ENCODE assay signal across 19 cellular contexts in the genomic region with DNA sequence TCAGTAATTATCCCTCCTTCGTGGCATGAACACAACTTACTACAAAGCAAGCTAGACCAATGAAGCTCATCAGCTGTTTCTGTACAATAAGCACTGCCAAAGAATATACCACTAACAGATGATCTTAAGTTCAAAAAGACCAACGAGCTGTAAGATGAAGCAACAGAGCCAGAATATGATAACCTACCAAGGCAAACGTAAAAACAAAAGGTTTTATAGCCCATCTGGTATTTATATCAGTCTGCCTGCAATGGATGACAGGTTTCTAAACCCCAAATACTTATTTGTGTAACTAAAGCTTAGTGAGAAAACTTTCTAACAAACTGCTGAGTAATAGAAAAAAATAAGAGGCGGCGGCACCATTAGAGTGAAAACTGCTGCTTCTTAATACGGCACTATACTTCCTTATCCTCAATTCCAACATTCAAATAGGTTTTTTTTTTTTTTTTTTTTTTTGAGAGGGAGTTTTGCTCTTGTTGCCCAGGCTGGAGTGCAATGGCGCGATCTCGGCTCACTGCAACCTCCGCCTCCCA.
"Had no signal": no experiment of that assay in that cellular context is flagged by ENCODE, and none has a peak within 500 bp of the region (broad histone marks: within the 10 kb centered on the region; RNA-seq: fewer than 3 reads in every experiment).

No MANE protein-coding gene starts in this region.

- DNase-seq: activated B cell treated with CpG ODN at 0.5 μM for 24 hours; activated CD4-positive, alpha-beta T cell treated with anti-CD3 and anti-CD28 coated beads for 36 hours; activated CD4-positive, alpha-beta T cell treated with anti-CD3 and anti-CD28 coated beads, Interleukin-2, amount 50 U/mL, for 4 hours; activated gamma-delta T cell; anterior cingulate cortex; body of pancreas; effector CD4-positive, alpha-beta T cell; hypothalamus; left ventricle myocardium inferior; naive thymus-derived CD4-positive, alpha-beta T cell; sigmoid colon; stimulated activated CD4-positive, alpha-beta T cell treated with anti-CD3 and anti-CD28 coated beads, Interleukin-4, amount 100 ng/mL, for 1 hour; stimulated activated naive CD4-positive, alpha-beta T cell treated with Interleukin-2 at 50 U/mL for 16 hours; T-helper 9 cell had no signal

- H2AFZ ChIP-seq: neural progenitor cell had no signal

- H3K4me2 ChIP-seq: neural progenitor cell had no signal

- H3K27me3 ChIP-seq: body of pancreas, neural progenitor cell, sigmoid colon, upper lobe of left lung had no signal

- H3K9ac ChIP-seq: neural progenitor cell had no signal

- H3K4me3 ChIP-seq: body of pancreas, left ventricle myocardium inferior, neural progenitor cell, sigmoid colon, thoracic aorta, upper lobe of left lung had no signal

- H3K27ac ChIP-seq: body of pancreas, left ventricle myocardium inferior, neural progenitor cell, thoracic aorta, upper lobe of left lung had no signal

- H3K4me1 ChIP-seq: body of pancreas, left ventricle myocardium inferior, neural progenitor cell had no signal

- ATAC-seq: activated CD4-positive, alpha-beta T cell treated with anti-CD3 and anti-CD28 coated beads for 36 hours; body of pancreas; naive thymus-derived CD4-positive, alpha-beta T cell had no signal

- FAIRE-seq: endometrium, frontal cortex had no signal

- H3K9me3 ChIP-seq: body of pancreas, left ventricle myocardium inferior, sigmoid colon, thoracic aorta, upper lobe of left lung had no signal
